ENCODE assay signal across 8 cellular contexts in genomic region chr5:176810084-176810597, GRCh38. TPM values are rescaled to one million over a fixed set of nuclear protein-coding genes. Genes with fewer than 3 reads are reported as not detected.
DNase-seq lines count a peak whose midpoint lies in the region; ATAC-seq and TF ChIP-seq lines count a peak whose summit lies in the region.

TSS of gene UNC5A (plus strand) at chr5:176810559. CDS start at chr5:176810751, 192 bp downstream.

- H3K9me3 ChIP-seq in endocrine pancreas (ENCODE audit: control insufficient read depth, low read length): no peaks in the 10 kb centered on the region

- no peaks in the 10 kb centered on the region for H3K36me3 ChIP-seq in endocrine pancreas (ENCODE audit: control insufficient read depth, insufficient read depth, low read length)

- DNase-seq in GM10266 (ENCODE audit: extremely low spot score) (peak; percentile 78), NCI-H2171 (lab: John Stamatoyannopoulos, UW) (peak; percentile 54), omental fat pad (ENCODE audit: low spot score) (no peak), NCI-H2107 treated with DMSO at 0.1 percent for 48 hours (lab: John Stamatoyannopoulos, UW; ENCODE audit: unreplicated experiment) (no peak)
- no peak for DNase-seq in activated CD8-positive, alpha-beta memory T cell treated with anti-CD3 and anti-CD28 coated beads, Interleukin-2, amount 10 ng/mL, durations not matched to agents 7 days and 5 days

- H3K4me3 ChIP-seq in endocrine pancreas (ENCODE audit: control insufficient read depth, insufficient read depth, low read length): no peak within 1 kb of the TSS

- no peaks in the 10 kb centered on the region for H3K4me1 ChIP-seq in endocrine pancreas (ENCODE audit: control insufficient read depth, insufficient read depth, low read length)

- peak within 1 kb of the TSS; percentile 53 for H3K4me3 Mint-ChIP-seq in activated CD8-positive, alpha-beta memory T cell treated with anti-CD3 and anti-CD28 coated beads, Interleukin-2, amount 10 ng/mL, durations not matched to agents 7 days and 5 days

- H3K4me1 Mint-ChIP-seq in activated CD8-positive, alpha-beta memory T cell treated with anti-CD3 and anti-CD28 coated beads, Interleukin-2, amount 10 ng/mL, durations not matched to agents 7 days and 5 days: peaks cover 3% of the 10 kb centered on the region

- peak within 1 kb of the TSS; percentile 42 for H3K9ac ChIP-seq in endocrine pancreas (ENCODE audit: control insufficient read depth, insufficient read depth, low read length)

- H3K9me3 Mint-ChIP-seq in activated CD8-positive, alpha-beta memory T cell treated with anti-CD3 and anti-CD28 coated beads, Interleukin-2, amount 10 ng/mL, durations not matched to agents 7 days and 5 days (ENCODE audit: low read depth): no peaks in the 10 kb centered on the region

- H3K27ac Mint-ChIP-seq in activated CD8-positive, alpha-beta memory T cell treated with anti-CD3 and anti-CD28 coated beads, Interleukin-2, amount 10 ng/mL, durations not matched to agents 7 days and 5 days: no peak within 1 kb of the TSS

- CTCF ChIA-PET in activated CD8-positive, alpha-beta memory T cell treated with anti-CD3 and anti-CD28 coated beads, Interleukin-2, amount 10 ng/mL, durations not matched to agents 7 days and 5 days (lab: Charles Lee): no interaction called here

- peaks cover 70% of the 10 kb centered on the region for H3K27me3 Mint-ChIP-seq in activated CD8-positive, alpha-beta memory T cell treated with anti-CD3 and anti-CD28 coated beads, Interleukin-2, amount 10 ng/mL, durations not matched to agents 7 days and 5 days

- TF ChIP-seq CTCF in GM10266 (IDR thresholded peaks at IDR 0.05; ENCODE audit: control insufficient read depth, insufficient read depth, low read depth, missing control alignments) (no peak), omental fat pad (IDR thresholded peaks at IDR 0.05) (no peak)

- no peaks in the 10 kb centered on the region for H3K36me3 Mint-ChIP-seq in activated CD8-positive, alpha-beta memory T cell treated with anti-CD3 and anti-CD28 coated beads, Interleukin-2, amount 10 ng/mL, durations not matched to agents 7 days and 5 days

- H3K27me3 ChIP-seq in endocrine pancreas (ENCODE audit: control insufficient read depth, insufficient read depth, low read length): no peaks in the 10 kb centered on the region

- peak; percentile 58 for ATAC-seq in activated CD8-positive, alpha-beta memory T cell treated with anti-CD3 and anti-CD28 coated beads, Interleukin-2, amount 10 ng/mL, durations not matched to agents 7 days and 5 days
- ATAC-seq in omental fat pad (ENCODE audit: low FRiP score) (peak; percentile 44), GM18517 (IDR thresholded peaks at IDR 0.05; ENCODE audit: unreplicated experiment) (no peak), HG02588 (IDR thresholded peaks at IDR 0.05; ENCODE audit: unreplicated experiment) (no peak)

RNA-seq across cellular contexts. Expression of gene UNC5A, which starts in this region (rescaled TPM):
- total RNA-seq in activated CD8-positive, alpha-beta memory T cell treated with anti-CD3 and anti-CD28 coated beads, Interleukin-2, amount 10 ng/mL, durations not matched to agents 7 days and 5 days: not detected
- under 1 TPM in 3 of 4 donors, not detected in 1; 0.12 to 0.75 (median 0.28) TPM for total RNA-seq in omental fat pad

Comparison
In these comparisons a context has a peak if more than half of its experiments do, and no peak if none do; other contexts are left out.
1. Peak in ATAC-seq in activated CD8-positive, alpha-beta memory T cell treated with anti-CD3 and anti-CD28 coated beads, Interleukin-2, amount 10 ng/mL, durations not matched to agents 7 days and 5 days; RNA of the gene not detected or under 1 TPM.
2. Peak in ATAC-seq in omental fat pad; RNA of the gene not detected or under 1 TPM.
3. DNase-seq: peak in GM10266 (single experiment) and NCI-H2171 (single experiment); none in activated CD8-positive, alpha-beta memory T cell treated with anti-CD3 and anti-CD28 coated beads, Interleukin-2, amount 10 ng/mL, durations not matched to agents 7 days and 5 days (single experiment), omental fat pad (single experiment) and NCI-H2107 treated with DMSO at 0.1 percent for 48 hours (single experiment).